ENCODE assay signal across 24 cellular contexts in the genomic region with DNA sequence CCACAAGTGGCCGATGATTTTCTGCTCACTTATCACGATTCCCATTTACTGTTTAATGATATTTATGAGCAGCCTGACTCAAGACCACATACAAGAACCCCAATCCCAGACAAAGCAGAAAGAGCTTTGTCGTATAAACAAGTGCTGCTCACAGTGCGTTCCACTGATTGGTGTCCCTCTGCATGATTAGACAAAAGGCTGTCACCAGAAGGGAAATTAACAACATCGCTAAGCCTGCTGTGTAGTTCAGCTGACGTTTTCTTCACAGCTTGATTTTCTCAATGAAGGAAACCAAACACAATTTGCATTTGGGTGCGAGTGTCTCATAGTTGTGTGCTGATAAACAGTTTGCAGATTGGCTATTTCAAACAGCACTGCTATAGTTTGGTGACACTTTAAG.
"Had no signal": no experiment of that assay in that cellular context is flagged by ENCODE, and none has a peak within 500 bp of the region (broad histone marks: within the 10 kb centered on the region; RNA-seq: fewer than 3 reads in every experiment).

No MANE protein-coding gene starts in this region.

- H3K27ac Mint-ChIP-seq: activated CD4-positive, alpha-beta T cell treated with anti-CD3 and anti-CD28 coated beads, Interleukin-2, amount 10 ng/mL, durations not matched to agents 7 days and 5 days; activated CD8-positive, alpha-beta memory T cell treated with anti-CD3 and anti-CD28 coated beads, Interleukin-2, amount 10 ng/mL, durations not matched to agents 7 days and 5 days; activated CD8-positive, alpha-beta T cell treated with anti-CD3 and anti-CD28 coated beads for 36 hours; activated naive CD8-positive, alpha-beta T cell treated with anti-CD3 and anti-CD28 coated beads, Interleukin-2, amount 50 U/mL, for 24 hours; activated T-helper 1 cell treated with anti-CD3 and anti-CD28 coated beads, Interleukin-12 subunit alpha, Interleukin-12 subunit beta, Interleukin-2, Interleukin-4 antibody, amounts not matched to agents 30 ng/mL and 10 ng/mL and 1 ng/mL, durations not matched to agents 14 hours and 24 hours and 36 hours; immature natural killer cell; natural killer cell treated with Interleukin-12 subunit alpha and Interleukin-12 subunit beta and Interleukin-15 and Interleukin-18, amount 100 ng/mL, for 72 hours; type B pancreatic cell had no signal

- H3K9ac ChIP-seq: parathyroid adenoma had no signal

- H3K27ac ChIP-seq: hepatocyte, left lung, parathyroid adenoma, spleen, vagina had no signal

- H3K4me3 ChIP-seq: hepatocyte, left lung, spleen, thoracic aorta, vagina had no signal

- H3K9me3 ChIP-seq: left lung, spleen, thoracic aorta, vagina had no signal

- H3K36me3 Mint-ChIP-seq: activated CD8-positive, alpha-beta memory T cell treated with anti-CD3 and anti-CD28 coated beads, Interleukin-2, amount 10 ng/mL, durations not matched to agents 7 days and 5 days; natural killer cell treated with Interleukin-12 subunit alpha and Interleukin-12 subunit beta and Interleukin-15 and Interleukin-18, amount 100 ng/mL, for 72 hours had no signal

- H3K4me3 Mint-ChIP-seq: activated CD4-positive, alpha-beta T cell treated with anti-CD3 and anti-CD28 coated beads, Interleukin-2, amount 10 ng/mL, durations not matched to agents 7 days and 5 days; activated CD8-positive, alpha-beta memory T cell treated with anti-CD3 and anti-CD28 coated beads, Interleukin-2, amount 10 ng/mL, durations not matched to agents 7 days and 5 days; activated CD8-positive, alpha-beta T cell treated with anti-CD3 and anti-CD28 coated beads for 36 hours; activated naive CD8-positive, alpha-beta T cell treated with anti-CD3 and anti-CD28 coated beads, Interleukin-2, amount 50 U/mL, for 24 hours; activated T-helper 1 cell treated with anti-CD3 and anti-CD28 coated beads, Interleukin-12 subunit alpha, Interleukin-12 subunit beta, Interleukin-2, Interleukin-4 antibody, amounts not matched to agents 30 ng/mL and 10 ng/mL and 1 ng/mL, durations not matched to agents 14 hours and 24 hours and 36 hours; immature natural killer cell; natural killer cell treated with Interleukin-12 subunit alpha and Interleukin-12 subunit beta and Interleukin-15 and Interleukin-18, amount 100 ng/mL, for 72 hours; type B pancreatic cell had no signal

- H3K36me3 ChIP-seq: vagina had no signal

- H3K4me2 ChIP-seq: hepatocyte had no signal

- H3K4me1 ChIP-seq: left lung, parathyroid adenoma, spleen had no signal

- H2AFZ ChIP-seq: hepatocyte, parathyroid adenoma had no signal

- H3K4me1 Mint-ChIP-seq: immature natural killer cell had no signal

- ATAC-seq: activated CD4-positive, CD25-positive, alpha-beta regulatory T cell treated with anti-CD3 and anti-CD28 coated beads, Interleukin-2, amount 50 U/mL, for 24 hours; activated CD8-positive, alpha-beta memory T cell treated with anti-CD3 and anti-CD28 coated beads, Interleukin-2, amount 10 ng/mL, durations not matched to agents 7 days and 5 days; activated CD8-positive, alpha-beta T cell treated with anti-CD3 and anti-CD28 coated beads for 36 hours; activated naive CD8-positive, alpha-beta T cell treated with anti-CD3 and anti-CD28 coated beads, Interleukin-2, amount 50 U/mL, for 24 hours; left lung; natural killer cell treated with Interleukin-12 subunit alpha and Interleukin-12 subunit beta and Interleukin-15 and Interleukin-18, amount 100 ng/mL, for 72 hours had no signal

- H3K27me3 ChIP-seq: hepatocyte, left lung, spleen, vagina had no signal

- H3K9me3 Mint-ChIP-seq: activated CD4-positive, alpha-beta T cell treated with anti-CD3 and anti-CD28 coated beads, Interleukin-2, amount 10 ng/mL, durations not matched to agents 7 days and 5 days; activated CD8-positive, alpha-beta T cell treated with anti-CD3 and anti-CD28 coated beads for 36 hours; activated naive CD8-positive, alpha-beta T cell treated with anti-CD3 and anti-CD28 coated beads, Interleukin-2, amount 50 U/mL, for 24 hours; activated T-helper 1 cell treated with anti-CD3 and anti-CD28 coated beads, Interleukin-12 subunit alpha, Interleukin-12 subunit beta, Interleukin-2, Interleukin-4 antibody, amounts not matched to agents 30 ng/mL and 10 ng/mL and 1 ng/mL, durations not matched to agents 14 hours and 24 hours and 36 hours; immature natural killer cell; natural killer cell treated with Interleukin-12 subunit alpha and Interleukin-12 subunit beta and Interleukin-15 and Interleukin-18, amount 100 ng/mL, for 72 hours; type B pancreatic cell had no signal

- H3K27me3 Mint-ChIP-seq: activated CD4-positive, alpha-beta T cell treated with anti-CD3 and anti-CD28 coated beads, Interleukin-2, amount 10 ng/mL, durations not matched to agents 7 days and 5 days; activated CD8-positive, alpha-beta memory T cell treated with anti-CD3 and anti-CD28 coated beads, Interleukin-2, amount 10 ng/mL, durations not matched to agents 7 days and 5 days; activated CD8-positive, alpha-beta T cell treated with anti-CD3 and anti-CD28 coated beads for 36 hours; activated naive CD8-positive, alpha-beta T cell treated with anti-CD3 and anti-CD28 coated beads, Interleukin-2, amount 50 U/mL, for 24 hours; natural killer cell treated with Interleukin-12 subunit alpha and Interleukin-12 subunit beta and Interleukin-15 and Interleukin-18, amount 100 ng/mL, for 72 hours; type B pancreatic cell had no signal

- DNase-seq: activated CD4-positive, alpha-beta T cell treated with anti-CD3 and anti-CD28 coated beads, Interleukin-2, amount 10 ng/mL, durations not matched to agents 7 days and 5 days; activated CD8-positive, alpha-beta memory T cell treated with anti-CD3 and anti-CD28 coated beads, Interleukin-2, amount 10 ng/mL, durations not matched to agents 7 days and 5 days; activated CD8-positive, alpha-beta T cell treated with anti-CD3 and anti-CD28 coated beads for 36 hours; activated gamma-delta T cell; activated naive CD4-positive, alpha-beta T cell treated with anti-CD3 and anti-CD28 coated beads, Interleukin-2, amount 50 U/mL, for 16 hours; activated naive CD8-positive, alpha-beta T cell treated with anti-CD3 and anti-CD28 coated beads, Interleukin-2, amount 50 U/mL, for 24 hours; activated T-cell treated with anti-CD3 and anti-CD28 coated beads for 4 hours; central memory CD4-positive, alpha-beta T cell; immature natural killer cell; left lung; mammary epithelial cell; spleen; stimulated activated CD4-positive, alpha-beta T cell treated with anti-CD3 and anti-CD28 coated beads, Interleukin-4, amount 100 ng/mL, for 1 hour; stimulated activated naive CD4-positive, alpha-beta T cell; SW 1271; T-helper 2 cell had no signal
